Comparison of ENCODE assay signal across 9 cellular contexts in the genomic region with DNA sequence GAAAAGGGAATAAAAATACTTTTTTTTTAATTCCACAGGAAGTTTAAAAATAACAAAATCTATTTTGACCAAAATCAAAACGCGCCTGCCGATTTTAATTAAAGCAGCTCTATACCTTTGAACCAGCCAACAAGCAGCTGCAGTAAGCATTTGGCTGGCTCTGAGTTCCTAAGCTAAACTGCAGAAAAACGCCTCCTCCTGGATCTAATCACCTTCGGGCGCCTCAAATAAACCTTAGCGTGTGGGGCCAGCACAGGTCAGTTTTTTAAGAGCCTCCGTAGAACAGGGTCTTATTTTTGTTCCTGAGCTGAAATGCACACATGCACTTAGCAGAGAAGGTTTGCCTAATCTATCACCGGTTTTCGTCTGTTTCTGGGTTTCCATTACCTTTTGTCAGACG.
DNase-seq lines count a peak whose midpoint lies in the region; ATAC-seq and TF ChIP-seq lines count a peak whose summit lies in the region.
"Had no signal": no experiment of that assay in that cellular context is flagged by ENCODE, and none has a peak within 500 bp of the region (broad histone marks: within the 10 kb centered on the region; RNA-seq: fewer than 3 reads in every experiment).

No MANE protein-coding gene starts in this region.

- H3K4me1 ChIP-seq in A673 (ENCODE audit: insufficient read depth, low read length, poor library complexity, severe bottlenecking) (peaks cover 37% of the 10 kb centered on the region), gastrocnemius medialis (no peaks in the 10 kb centered on the region)

- TF ChIP-seq POLR2A in gastrocnemius medialis (IDR thresholded peaks at IDR 0.05): no peak

- intact Hi-C loops in A673 (cut with micrococcal nuclease; ENCODE audit: unreplicated experiment): loop anchor here (1.0 to 10.0 kb wide), 6 partner anchors 167 to 1017 kb away; no protein-coding TSS in a partner anchor
- intact Hi-C loops in activated B cell treated with CpG ODN at 0.5 μM for 24 hours (cut with micrococcal nuclease): loop anchor here (1.0 to 10.0 kb wide), 11 partner anchors 333 to 1897 kb away; no protein-coding TSS in a partner anchor
- intact Hi-C loops in gastrocnemius medialis (cut with DNase I; ENCODE audit: low total_unique reads): loop anchor here (10.0 kb wide), 1 partner anchor 1023 kb away; the partner anchor contains the start of genes HOXD8 and HOXD9

- in situ Hi-C loops in gastrocnemius medialis (cut with MboI; ENCODE audit: low sequenced_read_pairs in 4 of 4): no loop called here

- no peak for DNase-seq in A673 (ENCODE audit: low spot score)
- DNase-seq in activated B cell treated with CpG ODN at 0.5 μM for 24 hours: no peak
- DNase-seq in left kidney (ENCODE audit: low read depth, low spot score): peak; percentile 37
- DNase-seq in NCI-H345 treated with DMSO at 0.1 percent for 48 hours (lab: John Stamatoyannopoulos, UW; ENCODE audit: unreplicated experiment): no peak
- DNase-seq in stimulated activated CD4-positive, alpha-beta T cell treated with anti-CD3 and anti-CD28 coated beads, Interleukin-4, amount 100 ng/mL, for 4 hours: no peak
- no peak for DNase-seq in gastrocnemius medialis
- DNase-seq: NK-92 treated with Interleukin-12 subunit alpha and Interleukin-12 subunit beta, amount 100 ng/mL, for 24 hours had no signal

- no TSS peak for BruUV-seq in A673 (replicated peaks; lab: Mats Ljungman, UMichigan)

- H3K9me3 ChIP-seq in A673 (ENCODE audit: low read depth, low read length, poor library complexity, severe bottlenecking) (no peaks in the 10 kb centered on the region), gastrocnemius medialis (no peaks in the 10 kb centered on the region)

- no peak for ATAC-seq in activated B cell treated with CpG ODN at 0.5 μM for 24 hours (ENCODE audit: low read depth)
- no peak for ATAC-seq in HG03457 (IDR thresholded peaks at IDR 0.05; ENCODE audit: unreplicated experiment)
- no peak for ATAC-seq in gastrocnemius medialis

- no peaks in the 10 kb centered on the region for H3K27me3 ChIP-seq in A673 (replicated peaks; ENCODE audit: insufficient read depth, low read depth, low read length, poor library complexity)
- peaks cover 3 to 15% (median 13%) of the 10 kb centered on the region in 3 donors for H3K27me3 ChIP-seq in gastrocnemius medialis

- H3K27me3 Mint-ChIP-seq in activated B cell treated with CpG ODN at 0.5 μM for 24 hours: peaks cover 14% of the 10 kb centered on the region

- H3K27ac ChIP-seq in A673 (ENCODE audit: low read depth, low read length, poor library complexity, severe bottlenecking): peak overlapping the region; percentile 57
- no peak overlapping the region for H3K27ac ChIP-seq in gastrocnemius medialis

- H3K27ac Mint-ChIP-seq in activated B cell treated with CpG ODN at 0.5 μM for 24 hours: no peak overlapping the region

- POLR2A ChIA-PET in A673 (lab: Charles Lee; ENCODE audit: low non-redundant PET) (no interaction called here), activated B cell treated with CpG ODN at 0.5 μM for 24 hours (lab: Charles Lee) (interaction anchor here (1.4 to 1.7 kb wide), 2 partner anchors 18 to 116 kb away, joined by 13 to 16 read pairs; partner anchors contain the start of gene NFE2L2)

- no peak for TF ChIP-seq CTCF in A673 (conservative IDR thresholded peaks at IDR 0.05; ENCODE audit: low read depth, low read length)
- no peak for TF ChIP-seq CTCF in activated B cell treated with CpG ODN at 0.5 μM for 24 hours (IDR thresholded peaks at IDR 0.05)
- TF ChIP-seq CTCF in gastrocnemius medialis (IDR thresholded peaks at IDR 0.05 in 4 of 5, conservative IDR thresholded peaks at IDR 0.05 in 1 of 5): no peak

- H3K36me3 ChIP-seq in A673 (ENCODE audit: insufficient read depth, low read length, poor library complexity, severe bottlenecking) (no peaks in the 10 kb centered on the region), gastrocnemius medialis (no peaks in the 10 kb centered on the region)

- H3K4me1 Mint-ChIP-seq in activated B cell treated with CpG ODN at 0.5 μM for 24 hours: peaks cover 15% of the 10 kb centered on the region

- H3K36me3 Mint-ChIP-seq in activated B cell treated with CpG ODN at 0.5 μM for 24 hours (ENCODE audit: low read depth): no peaks in the 10 kb centered on the region

- peak overlapping the region; percentile 89 for H3K4me3 Mint-ChIP-seq in activated B cell treated with CpG ODN at 0.5 μM for 24 hours

- H3K9me3 Mint-ChIP-seq in activated B cell treated with CpG ODN at 0.5 μM for 24 hours: no peaks in the 10 kb centered on the region

- peak overlapping the region; percentile 48 for H3K4me3 ChIP-seq in A673 (ENCODE audit: low read depth, low read length, poor library complexity, severe bottlenecking)
- H3K4me3 ChIP-seq in GM08714 (ENCODE audit: low read length): peak overlapping the region; percentile 36
- H3K4me3 ChIP-seq in gastrocnemius medialis: peak overlapping the region in 2 of 4 donors; percentile 53 to 54

- CTCF ChIA-PET in A673 (lab: Charles Lee) (interaction anchor here (0.6 to 2.1 kb wide), 11 partner anchors 14 to 1792 kb away, joined by 3 to 14 read pairs (median 5); no protein-coding TSS in a partner anchor), activated B cell treated with CpG ODN at 0.5 μM for 24 hours (lab: Charles Lee) (interaction anchor here (0.9 to 4.6 kb wide), 10 partner anchors 9 to 1021 kb away, joined by 3 to 64 read pairs (median 6); no protein-coding TSS in a partner anchor)
